ENCODE assay signal across 17 cellular contexts in genomic region chr18:36050479-36050878, GRCh38. TPM values are rescaled to one million over a fixed set of nuclear protein-coding genes. Genes with fewer than 3 reads are reported as not detected.
DNase-seq lines count a peak whose midpoint lies in the region; ATAC-seq, FAIRE-seq and TF ChIP-seq lines count a peak whose summit lies in the region.
"Had no signal": no experiment of that assay in that cellular context is flagged by ENCODE, and none has a peak within 500 bp of the region (broad histone marks: within the 10 kb centered on the region; RNA-seq: fewer than 3 reads in every experiment).

No MANE protein-coding gene starts in this region.

- H3K79me2 ChIP-seq in mammary epithelial cell (ENCODE audit: insufficient read depth, low read length) (peaks cover 98% of the 10 kb centered on the region), GM12878 (ENCODE audit: control insufficient read depth, insufficient read depth, low read length) (peaks cover 63% of the 10 kb centered on the region)

- in situ Hi-C loops in mammary epithelial cell (cut with MboI; ENCODE audit: low sequenced_read_pairs in 2 of 2) (no loop called here), GM12878 (cut with MboI) (no loop called here)

- H3K4me1 ChIP-seq in mammary epithelial cell (ENCODE audit: insufficient read depth, low read length) (peaks cover 3% of the 10 kb centered on the region), breast epithelium (no peaks in the 10 kb centered on the region), GM12878 (ENCODE audit: control insufficient read depth, insufficient read depth, low read length) (no peaks in the 10 kb centered on the region; the same call in 1 of the 2 replicates), iPS-20b (ENCODE audit: insufficient read depth, low read length) (peaks cover 26% of the 10 kb centered on the region), BE2C (no peaks in the 10 kb centered on the region)
- H3K4me1 ChIP-seq: BLaER1 treated with 17β-estradiol and CSF1 and Interleukin-3, amounts not matched to agents 10 nM and 100 nM had no signal

- BruUV-seq in mammary epithelial cell (replicated peaks; lab: Mats Ljungman, UMichigan) (no TSS peak), GM12878 (replicated peaks; lab: Mats Ljungman, UMichigan) (no TSS peak)

- TF ChIP-seq EP300 in GM12878 (IDR thresholded peaks at IDR 0.05; ENCODE audit: borderline replicate concordance in 1 of 2, control insufficient read depth in 1 of 2, low read depth in 2 of 2, low read length in 2 of 2) = no peak

- dilution Hi-C loops in mammary epithelial cell (cut with HindIII; ENCODE audit: low sequenced_read_pairs) = no loop called here

- SMC1A ChIA-PET in GM12878 (lab: Charles Lee; ENCODE audit: uncharacterized antibody, unreplicated experiment) = no interaction called here

- ATAC-seq in GM12878 (peak; percentile 53), GM21367 (IDR thresholded peaks at IDR 0.05; ENCODE audit: unreplicated experiment) (no peak)

- CTCF ChIA-PET in mammary epithelial cell (lab: Charles Lee; ENCODE audit: low non-redundant PET) = no interaction called here
- CTCF ChIA-PET in GM12878 (lab: Yijun Ruan, JAX) = no interaction called here

- POLR2A ChIA-PET in GM12878 (lab: Charles Lee) = no interaction called here

- TF ChIP-seq RAD21 in GM12878 (IDR thresholded peaks at IDR 0.05; ENCODE audit: insufficient read depth, low read depth, low read length) = no peak

- no peak overlapping the region for H3K4me3 ChIP-seq in mammary epithelial cell (replicated peaks in 1 of 3; ENCODE audit: insufficient read depth in 1 of 3, low read depth in 2 of 3, low read length in 3 of 3)
- H3K4me3 ChIP-seq in breast epithelium = no peak overlapping the region
- H3K4me3 ChIP-seq in GM12878 = no peak overlapping the region
- 0 out of 2 replicates have a peak overlapping the region, but pooled peaks have one; percentile 6 for H3K4me3 ChIP-seq in iPS-20b (ENCODE audit: low read length)
- H3K4me3 ChIP-seq in BE2C (ENCODE audit: low read depth, low read length) = no peak overlapping the region
- H3K4me3 ChIP-seq: BLaER1 treated with 17β-estradiol and CSF1 and Interleukin-3, amounts not matched to agents 10 nM and 100 nM had no signal

- H2AFZ ChIP-seq in mammary epithelial cell (ENCODE audit: low read depth, low read length) = no peak overlapping the region
- H2AFZ ChIP-seq in GM12878 (ENCODE audit: control insufficient read depth, low read depth, low read length) = no peak overlapping the region

- H3K27ac ChIP-seq in mammary epithelial cell (ENCODE audit: insufficient read depth, low read depth, low read length) (peak overlapping the region; percentile 36), breast epithelium (no peak overlapping the region), GM12878 (ENCODE audit: control insufficient read depth, insufficient read depth) (no peak overlapping the region), iPS-20b (ENCODE audit: low read length) (no peak overlapping the region)
- H3K27ac ChIP-seq: 22Rv1; BLaER1 treated with 17β-estradiol and CSF1 and Interleukin-3, amounts not matched to agents 10 nM and 100 nM had no signal

- no peak for TF ChIP-seq POLR2A in breast epithelium (IDR thresholded peaks at IDR 0.05)
- TF ChIP-seq POLR2A in GM12878 (IDR thresholded peaks at IDR 0.05; ENCODE audit: low read depth, low read length) = no peak

- H3K9ac ChIP-seq in mammary epithelial cell (ENCODE audit: insufficient read depth, low read length) (no peak overlapping the region), GM12878 (ENCODE audit: control insufficient read depth, insufficient read depth, low read length) (no peak overlapping the region), iPS-20b (ENCODE audit: low read depth, low read length) (no peak overlapping the region)
- H3K9ac ChIP-seq: BLaER1 treated with 17β-estradiol and CSF1 and Interleukin-3, amounts not matched to agents 10 nM and 100 nM had no signal

- H4K20me1 ChIP-seq in mammary epithelial cell (ENCODE audit: insufficient read depth, low read length) (no peaks in the 10 kb centered on the region), GM12878 (ENCODE audit: control insufficient read depth, insufficient read depth) (no peaks in the 10 kb centered on the region; the same call in 1 of the 2 replicates)

- H3K9me3 ChIP-seq in mammary epithelial cell (replicated peaks; ENCODE audit: insufficient read depth, low read length) (no peaks in the 10 kb centered on the region), breast epithelium (peaks cover 4 to 13% of the 10 kb centered on the region in 2 donors), GM12878 (replicated peaks; ENCODE audit: control insufficient read depth, insufficient read depth, low read length) (peaks cover 6% of the 10 kb centered on the region), iPS-20b (ENCODE audit: insufficient read depth, low read depth, low read length) (no peaks in the 10 kb centered on the region), BE2C (no peaks in the 10 kb centered on the region)

- FAIRE-seq in GM12878 (lab: Jason Lieb, UNC) = no peak

- H3K36me3 ChIP-seq in mammary epithelial cell (ENCODE audit: insufficient read depth, low read length) = no peaks in the 10 kb centered on the region
- peaks cover 3% of the 10 kb centered on the region for H3K36me3 ChIP-seq in breast epithelium
- H3K36me3 ChIP-seq in GM12878 (ENCODE audit: control insufficient read depth in 2 of 2, insufficient read depth in 2 of 2, low read length in 1 of 2) = no peaks in the 10 kb centered on the region; a peak in 1 of 4 replicates
- H3K36me3 ChIP-seq in iPS-20b (ENCODE audit: insufficient read depth, low read depth, low read length) = peaks cover 11% of the 10 kb centered on the region; the same call in 1 of the 2 replicates
- H3K36me3 ChIP-seq in BE2C = no peaks in the 10 kb centered on the region

- H3K27me3 ChIP-seq in mammary epithelial cell (ENCODE audit: insufficient read depth, low read length) (no peaks in the 10 kb centered on the region), breast epithelium (no peaks in the 10 kb centered on the region), GM12878 (replicated peaks in 1 of 2; ENCODE audit: control insufficient read depth in 2 of 2, insufficient read depth in 2 of 2, low read length in 1 of 2) (no peaks in the 10 kb centered on the region), iPS-20b (ENCODE audit: insufficient read depth, low read length) (no peaks in the 10 kb centered on the region), BE2C (no peaks in the 10 kb centered on the region)
- H3K27me3 ChIP-seq: BLaER1 treated with 17β-estradiol and CSF1 and Interleukin-3, amounts not matched to agents 10 nM and 100 nM had no signal

- intact Hi-C loops in mammary epithelial cell (cut with micrococcal nuclease) (no loop called here), breast epithelium (cut with DNase I; ENCODE audit: low total_unique reads) (no loop called here), GM12878 (cut with micrococcal nuclease; ENCODE audit: unreplicated experiment) (no loop called here)

- no peak overlapping the region for H3K4me2 ChIP-seq in mammary epithelial cell (ENCODE audit: insufficient read depth, low read depth, low read length)
- H3K4me2 ChIP-seq in GM12878 (ENCODE audit: control insufficient read depth, insufficient read depth) = no peak overlapping the region
- H3K4me2 ChIP-seq: BLaER1 treated with 17β-estradiol and CSF1 and Interleukin-3, amounts not matched to agents 10 nM and 100 nM had no signal

- peak; percentile 49 for DNase-seq in mammary epithelial cell
- DNase-seq in breast epithelium (ENCODE audit: low spot score in 2 of 2) = no peak
- no peak for DNase-seq in GM12878 (ENCODE audit: low read depth, low spot score)
- no peak for DNase-seq in middle frontal gyrus (ENCODE audit: extremely low spot score, low spot score)
- no peak for DNase-seq in BE2C
- DNase-seq: AML-193; CD4-positive, CD25-positive, alpha-beta regulatory T cell; DMS153; DND-41; GDM1; GOT3; H9; KG1 had no signal

- TF ChIP-seq CTCF in mammary epithelial cell (conservative IDR thresholded peaks at IDR 0.05 in 1 of 2, IDR thresholded peaks at IDR 0.05 in 1 of 2; ENCODE audit: extremely low read depth in 1 of 2, insufficient read depth in 1 of 2, low read depth in 1 of 2, low read length in 2 of 2) (no peak), breast epithelium (IDR thresholded peaks at IDR 0.05) (no peak), GM12878 (IDR thresholded peaks at IDR 0.05 in 2 of 3, conservative IDR thresholded peaks at IDR 0.05 in 1 of 3; ENCODE audit: control insufficient read depth in 2 of 3, extremely low read depth in 1 of 3, insufficient read depth in 1 of 3, low read depth in 3 of 3, low read length in 3 of 3) (no peak), BE2C (IDR thresholded peaks at IDR 0.05; ENCODE audit: low read depth, low read length) (no peak)

- RAD21 ChIA-PET in GM12878 (lab: Charles Lee; ENCODE audit: unreplicated experiment) = no interaction called here

TF ChIP-seq in GM12878, 131 proteins besides CTCF, POLR2A, EP300 and RAD21 (continues in another document):
- TF ChIP-seq FOXM1 (IDR thresholded peaks at IDR 0.05; ENCODE audit: low read depth, low read length) (no peak), SP1 (IDR thresholded peaks at IDR 0.05; ENCODE audit: low read depth, low read length) (no peak), SIN3A (IDR thresholded peaks at IDR 0.05; ENCODE audit: low read depth, low read length) (no peak)

RNA-seq across cellular contexts. Expression of gene RPRD1A, which starts 16.9 kb away (rescaled TPM):
- total RNA-seq in mammary epithelial cell = 10 to 100 TPM; 66.5 to 74.0 TPM
- 27.3 TPM for polyA plus RNA-seq in mammary epithelial cell
- polyA minus RNA-seq in mammary epithelial cell = 17.3 TPM
- total RNA-seq in breast epithelium = 10 to 100 TPM; 51.5 to 76.8 (median 59.3) TPM
- total RNA-seq in GM12878 (2013; cell fraction: nucleolus; rRNA removed) = 245 and 246 TPM in 2 replicates
- total RNA-seq in GM12878 (2014; rRNA removed) = 38.6 and 45.0 TPM in 2 replicates
- total RNA-seq in GM12878 (2014; rRNA removed; fragmentation: Illumina TruSeq; extraction: Trizol) = 36.0 and 36.9 TPM in 2 replicates
- 35.3 and 36.4 TPM in 2 replicates for total RNA-seq in GM12878 (2021)
- 11.4 TPM for polyA plus RNA-seq in GM12878 (2011; ENCODE audit: low read depth)
- 66.2 and 110 TPM in 2 replicates for polyA plus RNA-seq in GM12878 (2011; rRNA removed)
- 17.7 and 19.5 TPM in 2 replicates for polyA plus RNA-seq in GM12878 (2011; cell fraction: cytosol; rRNA removed)
- 117 and 123 TPM in 2 replicates for polyA plus RNA-seq in GM12878 (2011; cell fraction: nucleus; rRNA removed)
- 16.4 and 18.6 TPM in 2 replicates for polyA plus RNA-seq in GM12878 (2012)
- 33.6 and 40.2 TPM in 2 replicates for polyA plus RNA-seq in GM12878 (2014; fragmentation: Illumina TruSeq; extraction: Trizol)
- polyA plus RNA-seq in GM12878 (2014; fragmentation: Nextera tagmentation; extraction: Ambion mirVana) = 10 to 100 TPM; 16.2 to 19.1 TPM
- 31.2 and 33.8 TPM in 2 replicates for polyA plus RNA-seq in GM12878 (2014; rRNA removed)
- polyA plus RNA-seq in GM12878 (2016; fragmentation: Nextera tagmentation; extraction: Ambion mirVana) = 10 to 100 TPM; 36.8 to 37.5 TPM
- polyA minus RNA-seq in GM12878 (2011; rRNA and poly(A)+ RNA removed) = 34.9 and 36.1 TPM in 2 replicates
- polyA minus RNA-seq in GM12878 (2011; cell fraction: cytosol; rRNA and poly(A)+ RNA removed) = 13.0 and 13.9 TPM in 2 replicates
- 65.8 and 104 TPM in 2 replicates for polyA minus RNA-seq in GM12878 (2011; cell fraction: nucleus; rRNA and poly(A)+ RNA removed)
- 65.0 TPM for polyA plus RNA-seq in BE2C (2012; ENCODE audit: insufficient read depth, insufficient read length, low read depth)
